Comparison of ENCODE assay signal across 11 cellular contexts in the genomic region with DNA sequence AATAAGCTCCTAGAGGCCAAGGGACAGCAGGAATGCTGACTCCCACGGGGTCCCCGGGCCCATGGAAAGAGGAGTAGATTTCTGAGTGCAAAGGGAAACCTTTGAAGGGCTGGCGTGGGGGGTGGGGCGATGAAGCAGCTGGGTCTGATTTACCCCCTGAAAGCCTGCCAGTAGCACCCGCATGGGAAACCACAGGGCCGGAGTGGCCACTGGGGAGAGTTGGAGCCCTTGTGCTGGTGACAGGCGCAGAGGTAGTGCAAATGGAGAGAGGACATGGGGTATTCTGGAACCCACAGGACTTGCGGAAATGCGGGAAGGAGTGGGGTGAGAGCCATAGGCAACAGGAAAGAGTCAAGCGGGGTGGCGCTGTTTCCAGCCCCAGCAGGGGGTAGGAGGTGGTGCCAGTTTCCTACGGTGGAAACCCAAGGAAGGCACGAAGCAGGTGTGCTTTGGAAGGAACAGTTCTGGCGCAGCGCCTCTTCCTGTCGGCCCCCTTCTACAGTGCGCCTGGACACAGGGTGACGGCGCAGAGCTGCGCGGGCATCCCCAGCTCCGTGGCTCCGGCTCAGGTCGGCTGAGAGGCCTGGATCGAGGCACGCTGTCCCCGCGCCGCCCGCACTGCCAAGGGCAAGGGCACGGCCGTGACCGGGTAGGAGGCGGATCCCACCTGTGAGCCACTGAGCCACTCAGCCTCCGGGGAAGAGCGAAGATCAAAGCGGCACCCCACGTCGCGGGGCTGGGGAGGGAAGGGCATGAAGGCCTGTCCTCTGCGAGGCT.
DNase-seq lines count a peak whose midpoint lies in the region; ATAC-seq and TF ChIP-seq lines count a peak whose summit lies in the region.
"Had no signal": no experiment of that assay in that cellular context is flagged by ENCODE, and none has a peak within 500 bp of the region (broad histone marks: within the 10 kb centered on the region; RNA-seq: fewer than 3 reads in every experiment).

No MANE protein-coding gene starts in this region.

- H3K4me1 Mint-ChIP-seq in type B pancreatic cell (ENCODE audit: unreplicated experiment): peaks cover 17% of the 10 kb centered on the region

- no peak for TF ChIP-seq CTCF in type B pancreatic cell (conservative IDR thresholded peaks at IDR 0.05)
- no peak for TF ChIP-seq CTCF in PC-3 (conservative IDR thresholded peaks at IDR 0.05; ENCODE audit: low read depth, low read length)
- TF ChIP-seq CTCF in vagina (IDR thresholded peaks at IDR 0.05): no peak

- POLR2A ChIA-PET in PC-3 (lab: Charles Lee; ENCODE audit: unreplicated experiment): no interaction called here

- no peaks in the 10 kb centered on the region for H4K20me1 ChIP-seq in PC-3 (ENCODE audit: low read length)

- no peaks in the 10 kb centered on the region for H3K9me3 Mint-ChIP-seq in type B pancreatic cell
- H3K9me3 Mint-ChIP-seq: activated T-cell treated with anti-CD3 and anti-CD28 coated beads, Interleukin-2, amount 50 U/mL, for 24 hours; stimulated activated effector memory CD8-positive, alpha-beta T cell treated with anti-CD3 and anti-CD28 coated beads, Interleukin-12 subunit alpha, Interleukin-12 subunit beta, amount 100 ng/mL, for 72 hours had no signal

- H3K14ac ChIP-seq in mesenchymal stem cell (ENCODE audit: low read length in 2 of 2): no peak overlapping the region

- no peak overlapping the region for H2AK5ac ChIP-seq in mesenchymal stem cell (ENCODE audit: low read length, severe bottlenecking)

- H3K27me3 ChIP-seq in mesenchymal stem cell (ENCODE audit: control insufficient read depth in 1 of 2, insufficient read depth in 1 of 2, low read length in 2 of 2): peaks cover 25 to 56% of the 10 kb centered on the region in 2 experiments
- no peaks in the 10 kb centered on the region for H3K27me3 ChIP-seq in PC-3 (ENCODE audit: low read length)
- H3K27me3 ChIP-seq in vagina: no peaks in the 10 kb centered on the region

- WGBS in mesenchymal stem cell: 16% methylated on average over 32 of the region's 41 CpGs

- peak overlapping the region; percentile 75 for H3K4me3 Mint-ChIP-seq in type B pancreatic cell
- H3K4me3 Mint-ChIP-seq: activated T-cell treated with anti-CD3 and anti-CD28 coated beads, Interleukin-2, amount 50 U/mL, for 24 hours; stimulated activated effector memory CD8-positive, alpha-beta T cell treated with anti-CD3 and anti-CD28 coated beads, Interleukin-12 subunit alpha, Interleukin-12 subunit beta, amount 100 ng/mL, for 72 hours had no signal

- ATAC-seq in Right ventricle myocardium superior (ENCODE audit: poor library complexity): peak; percentile 82
- peak; percentile 72 for ATAC-seq in esophagus mucosa
- no peak for ATAC-seq in PC-3
- no peak for ATAC-seq in HG02571 (IDR thresholded peaks at IDR 0.05; ENCODE audit: unreplicated experiment)
- ATAC-seq: stimulated activated effector memory CD8-positive, alpha-beta T cell treated with anti-CD3 and anti-CD28 coated beads, Interleukin-12 subunit alpha, Interleukin-12 subunit beta, amount 100 ng/mL, for 72 hours had no signal

- H3K4me3 ChIP-seq in mesenchymal stem cell (ENCODE audit: insufficient read depth in 1 of 2, low read depth in 1 of 2, low read length in 2 of 2): no peak overlapping the region
- H3K4me3 ChIP-seq in PC-3 (ENCODE audit: low read length): no peak overlapping the region
- peak overlapping the region in 1 of 2 donors; percentile 36 for H3K4me3 ChIP-seq in vagina

- H2BK12ac ChIP-seq in mesenchymal stem cell (ENCODE audit: low read length in 2 of 2): no peak overlapping the region

- no peaks in the 10 kb centered on the region for H3K79me1 ChIP-seq in mesenchymal stem cell (replicated peaks; ENCODE audit: low read length, poor library complexity, severe bottlenecking)

- H3K27ac ChIP-seq in mesenchymal stem cell (ENCODE audit: low read length, poor library complexity, severe bottlenecking) (no peak overlapping the region), PC-3 (ENCODE audit: low read length) (no peak overlapping the region), vagina (no peak overlapping the region)

- H2BK120ac ChIP-seq in mesenchymal stem cell (ENCODE audit: low read depth, low read length): no peak overlapping the region

- peaks cover 18% of the 10 kb centered on the region for H3K9me3 ChIP-seq in mesenchymal stem cell (ENCODE audit: control insufficient read depth, low read length)
- H3K9me3 ChIP-seq in PC-3 (ENCODE audit: low read length): no peaks in the 10 kb centered on the region
- no peaks in the 10 kb centered on the region for H3K9me3 ChIP-seq in vagina

- H3K4me1 ChIP-seq in mesenchymal stem cell (ENCODE audit: control insufficient read depth, insufficient read depth, low read depth, low read length) (peaks cover 9% of the 10 kb centered on the region), PC-3 (ENCODE audit: insufficient read depth, low read length) (peaks cover 16% of the 10 kb centered on the region), vagina (peaks cover 20% of the 10 kb centered on the region)

- no peak overlapping the region for H2BK5ac ChIP-seq in mesenchymal stem cell (ENCODE audit: low read depth, low read length, poor library complexity, severe bottlenecking)

- peaks cover 54% of the 10 kb centered on the region for H3K27me3 Mint-ChIP-seq in type B pancreatic cell

- H3K79me2 ChIP-seq in PC-3 (ENCODE audit: low read length): no peaks in the 10 kb centered on the region

- H3K36me3 ChIP-seq in mesenchymal stem cell (ENCODE audit: control insufficient read depth in 1 of 2, insufficient read depth in 2 of 2, low read depth in 1 of 2, low read length in 2 of 2): no peaks in the 10 kb centered on the region
- no peaks in the 10 kb centered on the region for H3K36me3 ChIP-seq in PC-3 (ENCODE audit: low read depth, low read length)
- no peaks in the 10 kb centered on the region for H3K36me3 ChIP-seq in vagina

- CTCF ChIA-PET in PC-3 (lab: Charles Lee): no interaction called here

- H4K8ac ChIP-seq in mesenchymal stem cell (ENCODE audit: low read length): no peak overlapping the region

- H3K4me2 ChIP-seq in mesenchymal stem cell (ENCODE audit: low read length, poor library complexity, severe bottlenecking) (peak overlapping the region; percentile 5), PC-3 (ENCODE audit: low read length) (no peak overlapping the region)

- H2AFZ ChIP-seq in mesenchymal stem cell (ENCODE audit: low read depth, low read length) (no peak overlapping the region), PC-3 (ENCODE audit: low read length) (no peak overlapping the region)

- H3K9me2 ChIP-seq in PC-3 (replicated peaks; ENCODE audit: low read length): no peaks in the 10 kb centered on the region

- no peak for TF ChIP-seq POLR2A in vagina (IDR thresholded peaks at IDR 0.05)

- no peak for DNase-seq in Right ventricle myocardium superior
- no peak for DNase-seq in cardiac septum (ENCODE audit: low spot score)
- DNase-seq in mesenchymal stem cell: no peak
- no peak for DNase-seq in type B pancreatic cell (ENCODE audit: extremely low spot score, unreplicated experiment)
- DNase-seq in PC-3: no peak
- DNase-seq in vagina (ENCODE audit: extremely low spot score in 2 of 2): no peak
- DNase-seq: activated T-cell treated with anti-CD3 and anti-CD28 coated beads, Interleukin-2, amount 50 U/mL, for 24 hours; EL had no signal

- H3K27ac Mint-ChIP-seq in type B pancreatic cell: peak overlapping the region; percentile 41
- H3K27ac Mint-ChIP-seq: activated T-cell treated with anti-CD3 and anti-CD28 coated beads, Interleukin-2, amount 50 U/mL, for 24 hours; stimulated activated effector memory CD8-positive, alpha-beta T cell treated with anti-CD3 and anti-CD28 coated beads, Interleukin-12 subunit alpha, Interleukin-12 subunit beta, amount 100 ng/mL, for 72 hours had no signal

- H3K23ac ChIP-seq in mesenchymal stem cell (ENCODE audit: low read length in 2 of 2): no peak overlapping the region

- H4K91ac ChIP-seq in mesenchymal stem cell (ENCODE audit: low read length): no peak overlapping the region

- no peaks in the 10 kb centered on the region for H3F3A ChIP-seq in PC-3 (ENCODE audit: low read length, unreplicated experiment)

- intact Hi-C loops in Right ventricle myocardium superior (cut with DNase I): no loop called here
- intact Hi-C loops in cardiac septum (cut with DNase I): no loop called here
- intact Hi-C loops in PC-3 (cut with micrococcal nuclease): no loop called here
- intact Hi-C loops in vagina (cut with DNase I): no loop called here

- H3K18ac ChIP-seq in mesenchymal stem cell (ENCODE audit: low read depth in 1 of 2, low read length in 2 of 2): no peak overlapping the region

- no TSS peak for BruUV-seq in PC-3 (replicated peaks; lab: Mats Ljungman, UMichigan)

- H3K4ac ChIP-seq in mesenchymal stem cell (ENCODE audit: low read depth in 1 of 2, low read length in 2 of 2): no peak overlapping the region

- H3K9ac ChIP-seq in mesenchymal stem cell (ENCODE audit: low read length): no peak overlapping the region
- no peak overlapping the region for H3K9ac ChIP-seq in PC-3 (ENCODE audit: low read length)

- H3K36me3 Mint-ChIP-seq in type B pancreatic cell: no peaks in the 10 kb centered on the region
- H3K36me3 Mint-ChIP-seq: stimulated activated effector memory CD8-positive, alpha-beta T cell treated with anti-CD3 and anti-CD28 coated beads, Interleukin-12 subunit alpha, Interleukin-12 subunit beta, amount 100 ng/mL, for 72 hours had no signal

- no peak overlapping the region for H2BK15ac ChIP-seq in mesenchymal stem cell (ENCODE audit: low read depth, poor library complexity, severe bottlenecking)

Comparison
In these comparisons a context has a peak if more than half of its experiments do, and no peak if none do; other contexts are left out.
1. ATAC-seq: peak in Right ventricle myocardium superior (single experiment) and esophagus mucosa (single experiment); none in PC-3 (single experiment) and HG02571 (single experiment).